Comparison of ENCODE assay signal across 1 cellular context in the genomic region with DNA sequence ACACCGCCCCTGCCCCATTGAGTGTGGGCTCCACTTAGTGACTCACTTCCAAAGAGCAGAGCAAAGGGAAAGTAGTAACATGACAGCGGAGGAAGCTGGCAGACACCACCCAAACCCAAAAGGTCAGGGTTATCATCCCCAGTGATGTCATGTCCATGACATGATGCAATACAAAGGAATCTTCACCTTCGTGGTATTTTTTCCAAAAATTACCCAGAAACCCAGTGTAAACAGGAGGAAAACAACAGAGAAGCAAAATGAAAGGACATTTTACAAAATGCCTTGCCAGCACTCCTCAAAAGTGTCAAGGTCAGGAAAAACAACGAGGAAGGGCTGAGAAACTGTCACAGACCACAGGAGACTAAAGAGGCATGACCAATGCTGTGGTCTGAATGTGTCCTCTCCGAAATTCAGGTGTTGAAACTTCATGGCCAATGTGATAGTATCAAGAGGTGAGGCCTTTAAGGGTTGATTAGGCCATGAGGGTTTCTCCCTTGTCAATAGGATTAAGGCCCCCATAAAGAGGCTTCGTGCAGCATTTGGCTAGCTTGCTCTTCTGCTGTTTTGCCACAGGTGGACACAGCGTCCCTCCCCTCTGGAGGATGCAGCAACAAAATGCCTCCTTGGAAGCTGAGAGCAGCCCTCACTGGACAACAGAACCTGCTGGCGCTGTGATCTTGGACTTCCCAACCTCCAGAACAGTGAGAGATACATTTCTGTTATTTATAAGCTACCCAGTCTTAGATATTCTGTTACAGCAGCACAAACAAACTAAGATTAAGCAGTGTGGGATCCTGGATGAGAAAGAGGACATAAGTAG.
A peak's percentile ranks its signal among the peaks of the same experiment; 100 is the strongest.
TF ChIP-seq lines count a peak whose summit lies in the region.

No MANE protein-coding gene starts in this region.

TF ChIP-seq in K562, 482 proteins besides CTCF, POLR2A, EP300 and RAD21 (continued from another document and continues in another):
- TF ChIP-seq, protein P1, sequence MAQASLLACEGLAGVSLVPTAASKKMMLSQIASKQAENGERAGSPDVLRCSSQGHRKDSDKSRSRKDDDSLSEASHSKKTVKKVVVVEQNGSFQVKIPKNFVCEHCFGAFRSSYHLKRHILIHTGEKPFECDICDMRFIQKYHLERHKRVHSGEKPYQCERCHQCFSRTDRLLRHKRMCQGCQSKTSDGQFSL (CRISPR knock-in tag; IDR thresholded peaks at IDR 0.05) = no peak
- TF ChIP-seq, protein P1 (tag; IDR thresholded peaks at IDR 0.05) = no peak
- TF ChIP-seq MTA2 (IDR thresholded peaks at IDR 0.05; ENCODE audit: low read depth) (no peak), KLF16 (IDR thresholded peaks at IDR 0.05) (no peak), ATF7 (IDR thresholded peaks at IDR 0.05) (peak; percentile 97), ARID1B (IDR thresholded peaks at IDR 0.05) (peak; percentile 33; the same call in 1 of the 2 replicates), NCOA6 (IDR thresholded peaks at IDR 0.05) (no peak), ZNF282 (CRISPR knock-in tag; IDR thresholded peaks at IDR 0.05) (no peak), CBFB (CRISPR knock-in tag; IDR thresholded peaks at IDR 0.05) (no peak), BRD9 (IDR thresholded peaks at IDR 0.05; ENCODE audit: low read depth, partially characterized antibody) (no peak), RBM14 (IDR thresholded peaks at IDR 0.05; ENCODE audit: borderline replicate concordance, insufficient read depth, low read depth, low read length) (no peak), L3MBTL2 (IDR thresholded peaks at IDR 0.05) (peak; percentile 75), KLF6 (CRISPR knock-in tag; IDR thresholded peaks at IDR 0.05; ENCODE audit: borderline replicate concordance) (no peak), ZNF121 (CRISPR knock-in tag; conservative IDR thresholded peaks at IDR 0.05) (no peak), TGIF2 (CRISPR knock-in tag; IDR thresholded peaks at IDR 0.05) (no peak), TAF15 (IDR thresholded peaks at IDR 0.05; ENCODE audit: low read depth, low read length) (no peak), LARP7 (IDR thresholded peaks at IDR 0.05) (no peak), ZNF707 (CRISPR knock-in tag; conservative IDR thresholded peaks at IDR 0.05) (no peak), TAF1 (IDR thresholded peaks at IDR 0.05; ENCODE audit: control insufficient read depth, extremely low read depth, insufficient read depth, low read length, severe bottlenecking) (no peak), MEIS2 (IDR thresholded peaks at IDR 0.05; ENCODE audit: partially characterized antibody) (no peak), MCM2 (IDR thresholded peaks at IDR 0.05; ENCODE audit: low read depth) (no peak), SLC30A9 (CRISPR knock-in tag; IDR thresholded peaks at IDR 0.05) (no peak), ZNF140 (CRISPR knock-in tag; IDR thresholded peaks at IDR 0.05) (peak; percentile 40; the same call in 1 of the 2 replicates), SMARCE1 (IDR thresholded peaks at IDR 0.05) (peak; percentile 18; the same call in 1 of the 2 replicates), ELF4 (CRISPR knock-in tag; IDR thresholded peaks at IDR 0.05) (peak; percentile 41; the same call in 1 of the 2 replicates), PHF21A (IDR thresholded peaks at IDR 0.05; ENCODE audit: borderline replicate concordance, low read depth) (no peak), ZNF431 (CRISPR knock-in tag; IDR thresholded peaks at IDR 0.05) (no peak), NR2C2 (CRISPR knock-in tag; IDR thresholded peaks at IDR 0.05) (no peak), NR2C2 (tag; IDR thresholded peaks at IDR 0.05) (peak; percentile 92), GABPA (tag; conservative IDR thresholded peaks at IDR 0.05; ENCODE audit: low read depth) (peak; percentile 34; the same call in 1 of the 2 replicates)
- TF ChIP-seq, protein P2, sequence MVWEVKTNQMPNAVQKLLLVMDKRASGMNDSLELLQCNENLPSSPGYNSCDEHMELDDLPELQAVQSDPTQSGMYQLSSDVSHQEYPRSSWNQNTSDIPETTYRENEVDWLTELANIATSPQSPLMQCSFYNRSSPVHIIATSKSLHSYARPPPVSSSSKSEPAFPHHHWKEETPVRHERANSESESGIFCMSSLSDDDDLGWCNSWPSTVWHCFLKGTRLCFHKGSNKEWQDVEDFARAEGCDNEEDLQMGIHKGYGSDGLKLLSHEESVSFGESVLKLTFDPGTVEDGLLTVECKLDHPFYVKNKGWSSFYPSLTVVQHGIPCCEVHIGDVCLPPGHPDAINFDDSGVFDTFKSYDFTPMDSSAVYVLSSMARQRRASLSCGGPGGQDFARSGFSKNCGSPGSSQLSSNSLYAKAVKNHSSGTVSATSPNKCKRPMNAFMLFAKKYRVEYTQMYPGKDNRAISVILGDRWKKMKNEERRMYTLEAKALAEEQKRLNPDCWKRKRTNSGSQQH (CRISPR knock-in tag; IDR thresholded peaks at IDR 0.05) = peak; percentile 3; the same call in 1 of the 2 replicates
- TF ChIP-seq, protein P3, sequence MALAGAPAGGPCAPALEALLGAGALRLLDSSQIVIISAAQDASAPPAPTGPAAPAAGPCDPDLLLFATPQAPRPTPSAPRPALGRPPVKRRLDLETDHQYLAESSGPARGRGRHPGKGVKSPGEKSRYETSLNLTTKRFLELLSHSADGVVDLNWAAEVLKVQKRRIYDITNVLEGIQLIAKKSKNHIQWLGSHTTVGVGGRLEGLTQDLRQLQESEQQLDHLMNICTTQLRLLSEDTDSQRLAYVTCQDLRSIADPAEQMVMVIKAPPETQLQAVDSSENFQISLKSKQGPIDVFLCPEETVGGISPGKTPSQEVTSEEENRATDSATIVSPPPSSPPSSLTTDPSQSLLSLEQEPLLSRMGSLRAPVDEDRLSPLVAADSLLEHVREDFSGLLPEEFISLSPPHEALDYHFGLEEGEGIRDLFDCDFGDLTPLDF (CRISPR knock-in tag; IDR thresholded peaks at IDR 0.05) = no peak
- TF ChIP-seq, protein P4, sequence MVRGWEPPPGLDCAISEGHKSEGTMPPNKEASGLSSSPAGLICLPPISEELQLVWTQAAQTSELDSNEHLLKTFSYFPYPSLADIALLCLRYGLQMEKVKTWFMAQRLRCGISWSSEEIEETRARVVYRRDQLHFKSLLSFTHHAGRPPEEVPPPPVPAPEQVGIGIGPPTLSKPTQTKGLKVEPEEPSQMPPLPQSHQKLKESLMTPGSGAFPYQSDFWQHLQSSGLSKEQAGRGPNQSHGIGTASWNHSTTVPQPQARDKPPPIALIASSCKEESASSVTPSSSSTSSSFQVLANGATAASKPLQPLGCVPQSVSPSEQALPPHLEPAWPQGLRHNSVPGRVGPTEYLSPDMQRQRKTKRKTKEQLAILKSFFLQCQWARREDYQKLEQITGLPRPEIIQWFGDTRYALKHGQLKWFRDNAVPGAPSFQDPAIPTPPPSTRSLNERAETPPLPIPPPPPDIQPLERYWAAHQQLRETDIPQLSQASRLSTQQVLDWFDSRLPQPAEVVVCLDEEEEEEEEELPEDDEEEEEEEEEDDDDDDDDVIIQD (CRISPR knock-in tag; IDR thresholded peaks at IDR 0.05) = no peak
- TF ChIP-seq, protein P5, sequence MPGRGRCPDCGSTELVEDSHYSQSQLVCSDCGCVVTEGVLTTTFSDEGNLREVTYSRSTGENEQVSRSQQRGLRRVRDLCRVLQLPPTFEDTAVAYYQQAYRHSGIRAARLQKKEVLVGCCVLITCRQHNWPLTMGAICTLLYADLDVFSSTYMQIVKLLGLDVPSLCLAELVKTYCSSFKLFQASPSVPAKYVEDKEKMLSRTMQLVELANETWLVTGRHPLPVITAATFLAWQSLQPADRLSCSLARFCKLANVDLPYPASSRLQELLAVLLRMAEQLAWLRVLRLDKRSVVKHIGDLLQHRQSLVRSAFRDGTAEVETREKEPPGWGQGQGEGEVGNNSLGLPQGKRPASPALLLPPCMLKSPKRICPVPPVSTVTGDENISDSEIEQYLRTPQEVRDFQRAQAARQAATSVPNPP (IDR thresholded peaks at IDR 0.05; ENCODE audit: borderline replicate concordance, insufficient read depth, insufficient read length) = no peak
- TF ChIP-seq, protein P6, sequence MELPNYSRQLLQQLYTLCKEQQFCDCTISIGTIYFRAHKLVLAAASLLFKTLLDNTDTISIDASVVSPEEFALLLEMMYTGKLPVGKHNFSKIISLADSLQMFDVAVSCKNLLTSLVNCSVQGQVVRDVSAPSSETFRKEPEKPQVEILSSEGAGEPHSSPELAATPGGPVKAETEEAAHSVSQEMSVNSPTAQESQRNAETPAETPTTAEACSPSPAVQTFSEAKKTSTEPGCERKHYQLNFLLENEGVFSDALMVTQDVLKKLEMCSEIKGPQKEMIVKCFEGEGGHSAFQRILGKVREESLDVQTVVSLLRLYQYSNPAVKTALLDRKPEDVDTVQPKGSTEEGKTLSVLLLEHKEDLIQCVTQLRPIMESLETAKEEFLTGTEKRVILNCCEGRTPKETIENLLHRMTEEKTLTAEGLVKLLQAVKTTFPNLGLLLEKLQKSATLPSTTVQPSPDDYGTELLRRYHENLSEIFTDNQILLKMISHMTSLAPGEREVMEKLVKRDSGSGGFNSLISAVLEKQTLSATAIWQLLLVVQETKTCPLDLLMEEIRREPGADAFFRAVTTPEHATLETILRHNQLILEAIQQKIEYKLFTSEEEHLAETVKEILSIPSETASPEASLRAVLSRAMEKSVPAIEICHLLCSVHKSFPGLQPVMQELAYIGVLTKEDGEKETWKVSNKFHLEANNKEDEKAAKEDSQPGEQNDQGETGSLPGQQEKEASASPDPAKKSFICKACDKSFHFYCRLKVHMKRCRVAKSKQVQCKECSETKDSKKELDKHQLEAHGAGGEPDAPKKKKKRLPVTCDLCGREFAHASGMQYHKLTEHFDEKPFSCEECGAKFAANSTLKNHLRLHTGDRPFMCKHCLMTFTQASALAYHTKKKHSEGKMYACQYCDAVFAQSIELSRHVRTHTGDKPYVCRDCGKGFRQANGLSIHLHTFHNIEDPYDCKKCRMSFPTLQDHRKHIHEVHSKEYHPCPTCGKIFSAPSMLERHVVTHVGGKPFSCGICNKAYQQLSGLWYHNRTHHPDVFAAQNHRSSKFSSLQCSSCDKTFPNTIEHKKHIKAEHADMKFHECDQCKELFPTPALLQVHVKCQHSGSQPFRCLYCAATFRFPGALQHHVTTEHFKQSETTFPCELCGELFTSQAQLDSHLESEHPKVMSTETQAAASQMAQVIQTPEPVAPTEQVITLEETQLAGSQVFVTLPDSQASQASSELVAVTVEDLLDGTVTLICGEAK (IDR thresholded peaks at IDR 0.05) = no peak
- TF ChIP-seq, protein P6 (CRISPR knock-in tag; IDR thresholded peaks at IDR 0.05) = no peak
- TF ChIP-seq, protein P7, sequence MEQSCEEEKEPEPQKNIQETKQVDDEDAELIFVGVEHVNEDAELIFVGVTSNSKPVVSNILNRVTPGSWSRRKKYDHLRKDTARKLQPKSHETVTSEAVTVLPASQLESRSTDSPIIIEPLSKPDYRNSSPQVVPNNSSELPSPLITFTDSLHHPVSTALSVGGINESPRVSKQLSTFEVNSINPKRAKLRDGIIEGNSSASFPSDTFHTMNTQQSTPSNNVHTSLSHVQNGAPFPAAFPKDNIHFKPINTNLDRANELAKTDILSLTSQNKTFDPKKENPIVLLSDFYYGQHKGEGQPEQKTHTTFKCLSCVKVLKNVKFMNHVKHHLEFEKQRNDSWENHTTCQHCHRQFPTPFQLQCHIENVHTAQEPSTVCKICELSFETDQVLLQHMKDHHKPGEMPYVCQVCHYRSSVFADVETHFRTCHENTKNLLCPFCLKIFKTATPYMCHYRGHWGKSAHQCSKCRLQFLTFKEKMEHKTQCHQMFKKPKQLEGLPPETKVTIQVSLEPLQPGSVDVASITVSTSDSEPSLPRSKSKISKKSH (CRISPR knock-in tag; IDR thresholded peaks at IDR 0.05) = no peak
- TF ChIP-seq, protein P8, sequence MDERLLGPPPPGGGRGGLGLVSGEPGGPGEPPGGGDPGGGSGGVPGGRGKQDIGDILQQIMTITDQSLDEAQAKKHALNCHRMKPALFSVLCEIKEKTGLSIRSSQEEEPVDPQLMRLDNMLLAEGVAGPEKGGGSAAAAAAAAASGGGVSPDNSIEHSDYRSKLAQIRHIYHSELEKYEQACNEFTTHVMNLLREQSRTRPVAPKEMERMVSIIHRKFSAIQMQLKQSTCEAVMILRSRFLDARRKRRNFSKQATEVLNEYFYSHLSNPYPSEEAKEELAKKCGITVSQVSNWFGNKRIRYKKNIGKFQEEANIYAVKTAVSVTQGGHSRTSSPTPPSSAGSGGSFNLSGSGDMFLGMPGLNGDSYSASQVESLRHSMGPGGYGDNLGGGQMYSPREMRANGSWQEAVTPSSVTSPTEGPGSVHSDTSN (CRISPR knock-in tag; IDR thresholded peaks at IDR 0.05; ENCODE audit: low read depth) = no peak
- TF ChIP-seq, protein P8 (tag; conservative IDR thresholded peaks at IDR 0.05; ENCODE audit: low read depth) = no peak
